ENCODE assay signal across 14 cellular contexts in genomic region chr1:31583082-31583994, GRCh38. TPM values are rescaled to one million over a fixed set of nuclear protein-coding genes. Genes with fewer than 3 reads are reported as not detected.
A peak's percentile ranks its signal among the peaks of the same experiment; 100 is the strongest.
DNase-seq lines count a peak whose midpoint lies in the region; ATAC-seq, FAIRE-seq and TF ChIP-seq lines count a peak whose summit lies in the region.
"Had no signal": no experiment of that assay in that cellular context is flagged by ENCODE, and none has a peak within 500 bp of the region (broad histone marks: within the 10 kb centered on the region; RNA-seq: fewer than 3 reads in every experiment).

No MANE protein-coding gene starts in this region.

- H4K20me1 ChIP-seq in GM23338 (replicated peaks; ENCODE audit: insufficient read depth), result peaks cover 4% of the 10 kb centered on the region; the same call in 1 of the 2 replicates
- H4K20me1 ChIP-seq in H1 (replicated peaks in 1 of 2; ENCODE audit: control insufficient read depth in 1 of 2, insufficient read depth in 2 of 2, low read length in 2 of 2), result no peaks in the 10 kb centered on the region

- no peak for FAIRE-seq in H1 (lab: Jason Lieb, UNC)

- H2BK20ac ChIP-seq in H1 (ENCODE audit: low read length), result 0 out of 2 replicates have a peak overlapping the region, but pooled peaks have one; percentile 43

- no peak for TF ChIP-seq POLR2A in H1 (IDR thresholded peaks at IDR 0.05; ENCODE audit: control extremely low read depth in 1 of 2, low read depth in 2 of 2, low read length in 2 of 2)
- TF ChIP-seq POLR2A in right lobe of liver (IDR thresholded peaks at IDR 0.05), result no peak
- TF ChIP-seq POLR2A in gastrocnemius medialis (IDR thresholded peaks at IDR 0.05), result no peak

- H3K56ac ChIP-seq in H1 (replicated peaks; ENCODE audit: insufficient read length, low read depth, low read length), result no peak overlapping the region

- TF ChIP-seq EP300 in H1 (IDR thresholded peaks at IDR 0.05; ENCODE audit: borderline replicate concordance in 1 of 2, low read depth in 2 of 2, low read length in 2 of 2), result no peak

- in situ Hi-C loops in gastrocnemius medialis (cut with MboI; ENCODE audit: low sequenced_read_pairs in 4 of 4), result no loop called here

- POLR2A ChIA-PET in H1 (lab: Charles Lee; ENCODE audit: partially characterized antibody), result no interaction called here

- peak overlapping the region; percentile 82; the same call in 1 of the 2 replicates for H2AK5ac ChIP-seq in H1 (ENCODE audit: low read depth, low read length)

- TF ChIP-seq RAD21 in H1 (IDR thresholded peaks at IDR 0.05 in 1 of 2, conservative IDR thresholded peaks at IDR 0.05 in 1 of 2; ENCODE audit: low read depth in 2 of 2, low read length in 2 of 2), result no peak

- no peaks in the 10 kb centered on the region for H3K36me3 Mint-ChIP-seq in GM23338 (ENCODE audit: low read depth)

- H3K4me3 ChIP-seq in GM23338 (no peak overlapping the region), H1 (ENCODE audit: extremely low read depth in 1 of 4, insufficient read depth in 2 of 4, low read depth in 3 of 4, low read length in 4 of 4) (no peak overlapping the region), right lobe of liver (no peak overlapping the region), gastrocnemius medialis (peak overlapping the region; percentile 9 to 34 (median 22))

- H3K4me1 ChIP-seq in GM23338 (ENCODE audit: insufficient read depth), result peaks cover 49% of the 10 kb centered on the region
- peaks cover 6 to 33% (median 21%) of the 10 kb centered on the region in 4 experiments for H3K4me1 ChIP-seq in H1 (replicated peaks in 1 of 4; ENCODE audit: control insufficient read depth in 3 of 4, insufficient read depth in 4 of 4, low read length in 3 of 4)
- peaks cover 0 to 6% (median 0%) of the 10 kb centered on the region in 4 donors for H3K4me1 ChIP-seq in right lobe of liver
- H3K4me1 ChIP-seq in gastrocnemius medialis, result peaks cover 23 to 25% of the 10 kb centered on the region in 2 donors

- no peaks in the 10 kb centered on the region for H3K9me3 ChIP-seq in H1 (ENCODE audit: insufficient read depth in 2 of 2, low read depth in 1 of 2, low read length in 1 of 2)
- H3K9me3 ChIP-seq in right lobe of liver, result no peaks in the 10 kb centered on the region
- no peaks in the 10 kb centered on the region for H3K9me3 ChIP-seq in gastrocnemius medialis

- no peak for ATAC-seq in GM23338
- ATAC-seq in right lobe of liver, result no peak
- ATAC-seq in gastrocnemius medialis, result peak; percentile 18 to 25
- ATAC-seq in HG03135 (IDR thresholded peaks at IDR 0.05; ENCODE audit: unreplicated experiment), result no peak
- no peak for ATAC-seq in GM18868 (IDR thresholded peaks at IDR 0.05; ENCODE audit: unreplicated experiment)

- H3K36me3 ChIP-seq in GM23338 (ENCODE audit: insufficient read depth), result no peaks in the 10 kb centered on the region
- H3K36me3 ChIP-seq in H1 (ENCODE audit: control insufficient read depth in 2 of 4, insufficient read depth in 4 of 4, low read length in 3 of 4), result no peaks in the 10 kb centered on the region
- no peaks in the 10 kb centered on the region for H3K36me3 ChIP-seq in right lobe of liver
- no peaks in the 10 kb centered on the region for H3K36me3 ChIP-seq in gastrocnemius medialis

- H3K79me2 ChIP-seq in GM23338 (replicated peaks; ENCODE audit: insufficient read depth) (no peaks in the 10 kb centered on the region), H1 (ENCODE audit: control insufficient read depth in 1 of 2, insufficient read depth in 2 of 2, low read length in 2 of 2) (no peaks in the 10 kb centered on the region)

- H3K14ac ChIP-seq in H1 (ENCODE audit: insufficient read length), result no peak overlapping the region

- no peak overlapping the region for H3K4ac ChIP-seq in H1 (replicated peaks; ENCODE audit: insufficient read length, low read depth, low read length)

- H3K9ac ChIP-seq in H1 (replicated peaks in 1 of 4; ENCODE audit: extremely low read depth in 1 of 4, low read depth in 3 of 4, low read length in 3 of 4), result no peak overlapping the region

- no peaks in the 10 kb centered on the region for H3K23me2 ChIP-seq in H1 (ENCODE audit: low read depth, low read length)

- peaks cover 3% of the 10 kb centered on the region for H3K27me3 ChIP-seq in GM23338 (ENCODE audit: insufficient read depth)
- peaks cover 0 to 5% (median 2%) of the 10 kb centered on the region in 4 experiments; a peak in 3 of 7 replicates for H3K27me3 ChIP-seq in H1 (replicated peaks in 1 of 4; ENCODE audit: control insufficient read depth in 3 of 4, extremely low read depth in 1 of 4, insufficient read depth in 3 of 4, low read length in 3 of 4)
- H3K27me3 ChIP-seq in right lobe of liver, result no peaks in the 10 kb centered on the region
- peaks cover 0 to 4% (median 0%) of the 10 kb centered on the region in 3 donors for H3K27me3 ChIP-seq in gastrocnemius medialis

- no peaks in the 10 kb centered on the region for H3K9me3 Mint-ChIP-seq in GM23338
- H3K9me3 Mint-ChIP-seq: dendritic cell treated with granulocyte-macrophage colony-stimulating factor and Interleukin-4, amounts not matched to agents 40 ng/mL and 50 ng/mL, for 4 days had no signal

- H3K4me3 Mint-ChIP-seq in GM23338, result no peak overlapping the region; the same call in 2 of the 3 replicates
- H3K4me3 Mint-ChIP-seq: dendritic cell treated with granulocyte-macrophage colony-stimulating factor and Interleukin-4, amounts not matched to agents 40 ng/mL and 50 ng/mL, for 4 days had no signal

- peak overlapping the region; percentile 87; the same call in 1 of the 2 replicates for H2BK12ac ChIP-seq in H1 (ENCODE audit: low read depth, low read length)

- H3K27ac Mint-ChIP-seq in GM23338, result peak overlapping the region; percentile 78
- H3K27ac Mint-ChIP-seq: dendritic cell treated with granulocyte-macrophage colony-stimulating factor and Interleukin-4, amounts not matched to agents 40 ng/mL and 50 ng/mL, for 4 days had no signal

- no peaks in the 10 kb centered on the region for H3K9me2 ChIP-seq in GM23338 (ENCODE audit: insufficient read depth)

- H2BK15ac ChIP-seq in H1 (ENCODE audit: low read length), result peak overlapping the region; percentile 81; the same call in 1 of the 2 replicates

- H3K27me3 Mint-ChIP-seq in GM23338 (ENCODE audit: insufficient read depth, low read depth, poor library complexity), result peaks cover 17% of the 10 kb centered on the region

- no peak overlapping the region for H2AFZ ChIP-seq in GM23338
- H2AFZ ChIP-seq in H1 (ENCODE audit: low read length), result no peak overlapping the region

- intact Hi-C loops in right lobe of liver (cut with DNase I) (no loop called here), gastrocnemius medialis (cut with DNase I; ENCODE audit: low total_unique reads) (no loop called here)

- peak overlapping the region; percentile 44 for H4K91ac ChIP-seq in H1 (replicated peaks; ENCODE audit: insufficient read length, low read length)

- peak overlapping the region; percentile 35 for H4K5ac ChIP-seq in H1 (ENCODE audit: insufficient read length, low read depth, low read length)

- no peaks in the 10 kb centered on the region for H3K79me1 ChIP-seq in H1 (ENCODE audit: low read depth, low read length)

- H3K4me1 Mint-ChIP-seq in GM23338, result peaks cover 39% of the 10 kb centered on the region

- H3K18ac ChIP-seq in H1 (ENCODE audit: extremely low read depth, low read length), result peak overlapping the region; percentile 38; the same call in 1 of the 2 replicates

- DNase-seq in GM23338 (ENCODE audit: low spot score) (no peak), H1 (ENCODE audit: low read depth in 1 of 2, low spot score in 2 of 2) (no peak), right lobe of liver (no peak), gastrocnemius medialis (peak in 1 of 2 donors; percentile 27), NCI-H524 (lab: John Stamatoyannopoulos, UW) (no peak), COLO668 (lab: John Stamatoyannopoulos, UW; ENCODE audit: unreplicated experiment) (no peak)
- DNase-seq: activated CD4-positive, alpha-beta T cell treated with anti-CD3 and anti-CD28 coated beads, Interleukin-2, amount 50 U/mL, for 48 hours; activated naive CD4-positive, alpha-beta T cell treated with Interleukin-2 at 50 U/mL for 16 hours; NCI-H2171; retina had no signal

- H4K8ac ChIP-seq in H1 (ENCODE audit: extremely low read depth, insufficient read depth, low read length), result peak overlapping the region; percentile 8; the same call in 1 of the 2 replicates

- H3F3A ChIP-seq in GM23338 (replicated peaks; ENCODE audit: low read depth), result peaks cover 7% of the 10 kb centered on the region

- CTCF ChIA-PET in H1 (lab: Charles Lee; ENCODE audit: partially characterized antibody), result interaction anchor here (0.6 to 3.0 kb wide), 3 partner anchors 34 to 237 kb away, joined by 3 to 9 read pairs (median 4); no protein-coding TSS in a partner anchor

- no peak overlapping the region for H3K23ac ChIP-seq in H1 (ENCODE audit: insufficient read length)

- TF ChIP-seq CTCF in GM23338 (conservative IDR thresholded peaks at IDR 0.05; ENCODE audit: low read depth in 2 of 2) (no peak), H1 (IDR thresholded peaks at IDR 0.05; ENCODE audit: control extremely low read depth in 1 of 3, insufficient read depth in 1 of 3, low read depth in 1 of 3, low read length in 3 of 3) (no peak), right lobe of liver (IDR thresholded peaks at IDR 0.05) (no peak), gastrocnemius medialis (IDR thresholded peaks at IDR 0.05 in 4 of 5, conservative IDR thresholded peaks at IDR 0.05 in 1 of 5) (no peak)

- H3K27ac ChIP-seq in GM23338 (ENCODE audit: low read depth), result no peak overlapping the region
- no peak overlapping the region for H3K27ac ChIP-seq in H1 (ENCODE audit: low read depth, low read length)
- H3K27ac ChIP-seq in right lobe of liver, result peak overlapping the region; percentile 15 to 47 (median 43)
- peak overlapping the region; percentile 60 to 83 (median 66) for H3K27ac ChIP-seq in gastrocnemius medialis

- peak overlapping the region; percentile 26 for H2BK120ac ChIP-seq in H1 (replicated peaks; ENCODE audit: low read depth, low read length)

- WGBS in H1 (ENCODE audit: extremely low coverage in 1 of 2, insufficient coverage in 1 of 2, insufficient read length in 1 of 2, insufficient replicate concordance in 2 of 2, low coverage in 1 of 2, low lambda C conversion rate in 2 of 2, missing lambda C conversion rate in 1 of 2), 2 experiments, result 88% methylated on average over 15 of the region's 16 CpGs; no CpG with 5 or more reads in 1 of the 2 experiments
- 38% methylated on average over 3 of the region's 16 CpGs for WGBS in right lobe of liver (ENCODE audit: insufficient coverage, low coverage, low lambda C conversion rate, missing lambda C conversion rate)

- H3K4me2 ChIP-seq in GM23338 (0 out of 2 replicates have a peak overlapping the region, but pooled peaks have one; percentile 66), H1 (ENCODE audit: insufficient read depth in 1 of 2, low read depth in 2 of 2, low read length in 2 of 2) (no peak overlapping the region; a peak in 1 of 4 replicates)

- peak overlapping the region; percentile 61; the same call in 1 of the 2 replicates for H2BK5ac ChIP-seq in H1 (ENCODE audit: low read depth, low read length)

RNA-seq across cellular contexts. Expression of gene TINAGL1, which starts 7.0 kb away (rescaled TPM):
- total RNA-seq in GM23338 (2014; rRNA removed; shearing (Covaris generic)), result 15.8 and 20.4 TPM in 2 replicates
- polyA plus RNA-seq in GM23338 (2016; fragmentation: Nextera tagmentation; extraction: Ambion mirVana), result 6.2 and 6.8 TPM in 2 replicates
- total RNA-seq in H1 (2021; fragmentation: NEBNext Ultra II Directional; extraction: Animal tissue kit (Norgen Biotek cat#: 25700)), result 9.7 and 11.2 TPM in 2 replicates
- polyA plus RNA-seq in H1 (2011; rRNA removed), result 21.7 and 24.2 TPM in 2 replicates
- polyA plus RNA-seq in H1 (2011; cell fraction: cytosol; rRNA removed), result 14.3 TPM
- polyA plus RNA-seq in H1 (2011; cell fraction: nucleus; rRNA removed), result 25.4 TPM
- 6.3 to 11.6 TPM (median 10.3 TPM) in 4 replicates for polyA plus RNA-seq in H1 (2012, experiment 1 of 2)
- 12.6 TPM for polyA plus RNA-seq in H1 (2012, experiment 2 of 2)
- 11.6 TPM for polyA plus RNA-seq in H1 (2013, experiment 1 of 2)
- polyA plus RNA-seq in H1 (2013, experiment 2 of 2), result 12.2 TPM
- 10.0 and 12.2 TPM in 2 replicates for polyA minus RNA-seq in H1 (2011; rRNA and poly(A)+ RNA removed)
- polyA minus RNA-seq in H1 (2011; cell fraction: cytosol; rRNA and poly(A)+ RNA removed), result 7.3 TPM
- polyA minus RNA-seq in H1 (2011; cell fraction: nucleus; rRNA and poly(A)+ RNA removed), result 12.3 TPM
- 10 to 100 TPM; 10.1 to 40.4 (median 30.2) TPM for total RNA-seq in right lobe of liver
- 100 to 1,000 TPM in 2 of 4 donors, 10 to 100 TPM in 2; 50.3 to 120 (median 105) TPM for total RNA-seq in gastrocnemius medialis
- total RNA-seq: T-helper 1 cell treated with Interleukin-12 subunit alpha and Interleukin-12 subunit beta and Interleukin-4 antibody, amounts not matched to agents 30 ng/mL and 1 ng/mL, for 36 hours had no signal

RNA-seq across cellular contexts. Expression of gene HCRTR1, which starts 34.2 kb away (rescaled TPM):
- 1.0 TPM in 1 of 2 replicates, not detected in the other for total RNA-seq in GM23338 (2014; rRNA removed; shearing (Covaris generic))
- polyA plus RNA-seq in GM23338 (2016; fragmentation: Nextera tagmentation; extraction: Ambion mirVana) (0.15 TPM in 1 of 2 replicates, not detected in the other), H1 (2011; rRNA removed) (0.39 and 0.61 TPM in 2 replicates)
- total RNA-seq in H1 (2021; fragmentation: NEBNext Ultra II Directional; extraction: Animal tissue kit (Norgen Biotek cat#: 25700)), result 0.35 and 0.44 TPM in 2 replicates
- 0.65 TPM for polyA plus RNA-seq in H1 (2011; cell fraction: cytosol; rRNA removed)
- polyA plus RNA-seq in H1 (2011; cell fraction: nucleus; rRNA removed), result 1.2 TPM
- polyA plus RNA-seq in H1 (2012, experiment 1 of 2), result 0.29 to 0.44 TPM (median 0.36 TPM) in 3 of 4 replicates, not detected in the other
- 0.21 TPM for polyA plus RNA-seq in H1 (2012, experiment 2 of 2)
- polyA plus RNA-seq in H1 (2013, experiment 1 of 2), result 0.22 TPM
- 0.33 TPM for polyA plus RNA-seq in H1 (2013, experiment 2 of 2)
- 0.32 and 0.35 TPM in 2 replicates for polyA minus RNA-seq in H1 (2011; rRNA and poly(A)+ RNA removed)
- not detected for polyA minus RNA-seq in H1 (2011; cell fraction: cytosol; rRNA and poly(A)+ RNA removed)
- not detected for polyA minus RNA-seq in H1 (2011; cell fraction: nucleus; rRNA and poly(A)+ RNA removed)
- total RNA-seq in right lobe of liver (not detected), gastrocnemius medialis (under 1 TPM in 1 of 4 donors, not detected in 3; 0.59 TPM)
- total RNA-seq: T-helper 1 cell treated with Interleukin-12 subunit alpha and Interleukin-12 subunit beta and Interleukin-4 antibody, amounts not matched to agents 30 ng/mL and 1 ng/mL, for 36 hours had no signal

Comparison
In these comparisons a context has a peak if more than half of its experiments do, and no peak if none do; other contexts are left out.
1. ATAC-seq: peak in gastrocnemius medialis (2 of 2); none in GM23338 (single experiment), right lobe of liver (0 of 4), HG03135 (single experiment) and GM18868 (single experiment).
2. H3K27ac ChIP-seq: peak in right lobe of liver (3 of 3) and gastrocnemius medialis (4 of 4); none in GM23338 (single experiment) and H1 (single experiment).
3. H3K4me3 ChIP-seq: peak in gastrocnemius medialis (4 of 4); none in GM23338 (single experiment), H1 (0 of 4) and right lobe of liver (0 of 3).